Comparison of ENCODE assay signal across 8 cellular contexts in the genomic region with DNA sequence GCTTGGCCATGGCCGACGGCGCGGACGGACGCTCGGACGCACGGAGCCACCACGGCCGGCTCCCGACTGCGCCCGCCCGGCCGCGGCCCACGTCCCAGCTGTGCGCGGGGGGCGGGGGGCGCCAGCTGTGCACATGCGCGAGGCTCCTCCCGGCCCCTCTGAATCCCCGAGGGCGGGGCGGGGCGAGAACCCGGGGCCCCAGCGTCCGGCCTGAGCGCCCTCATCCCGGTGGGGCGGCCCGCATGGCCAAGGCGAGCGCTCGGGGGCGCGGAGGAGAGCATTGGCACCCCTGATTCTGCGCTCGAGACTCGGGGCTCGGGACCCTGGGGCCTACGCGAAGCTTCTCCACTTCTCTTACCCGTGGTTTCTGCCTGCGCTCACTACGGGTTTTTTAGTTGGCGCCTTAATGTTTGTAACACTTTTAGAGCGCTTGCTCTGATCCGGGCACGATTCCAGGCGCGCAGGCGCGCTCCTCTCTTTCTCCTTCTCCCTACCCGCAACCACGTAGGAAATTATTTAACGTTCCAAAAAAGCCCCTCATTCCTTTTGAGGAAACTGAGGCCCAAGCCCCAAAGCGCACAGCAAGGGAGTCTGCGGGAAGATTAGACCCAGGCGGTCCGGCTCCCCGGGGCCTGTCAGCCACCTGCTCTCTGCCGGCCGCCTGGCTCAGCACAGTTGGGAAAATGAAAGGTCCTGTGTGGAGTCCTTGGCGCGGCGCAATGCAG. TPM values are rescaled to one million over a fixed set of nuclear protein-coding genes. Genes with fewer than 3 reads are reported as not detected.
DNase-seq lines count a peak whose midpoint lies in the region; ATAC-seq and TF ChIP-seq lines count a peak whose summit lies in the region.

A gene with protein sequence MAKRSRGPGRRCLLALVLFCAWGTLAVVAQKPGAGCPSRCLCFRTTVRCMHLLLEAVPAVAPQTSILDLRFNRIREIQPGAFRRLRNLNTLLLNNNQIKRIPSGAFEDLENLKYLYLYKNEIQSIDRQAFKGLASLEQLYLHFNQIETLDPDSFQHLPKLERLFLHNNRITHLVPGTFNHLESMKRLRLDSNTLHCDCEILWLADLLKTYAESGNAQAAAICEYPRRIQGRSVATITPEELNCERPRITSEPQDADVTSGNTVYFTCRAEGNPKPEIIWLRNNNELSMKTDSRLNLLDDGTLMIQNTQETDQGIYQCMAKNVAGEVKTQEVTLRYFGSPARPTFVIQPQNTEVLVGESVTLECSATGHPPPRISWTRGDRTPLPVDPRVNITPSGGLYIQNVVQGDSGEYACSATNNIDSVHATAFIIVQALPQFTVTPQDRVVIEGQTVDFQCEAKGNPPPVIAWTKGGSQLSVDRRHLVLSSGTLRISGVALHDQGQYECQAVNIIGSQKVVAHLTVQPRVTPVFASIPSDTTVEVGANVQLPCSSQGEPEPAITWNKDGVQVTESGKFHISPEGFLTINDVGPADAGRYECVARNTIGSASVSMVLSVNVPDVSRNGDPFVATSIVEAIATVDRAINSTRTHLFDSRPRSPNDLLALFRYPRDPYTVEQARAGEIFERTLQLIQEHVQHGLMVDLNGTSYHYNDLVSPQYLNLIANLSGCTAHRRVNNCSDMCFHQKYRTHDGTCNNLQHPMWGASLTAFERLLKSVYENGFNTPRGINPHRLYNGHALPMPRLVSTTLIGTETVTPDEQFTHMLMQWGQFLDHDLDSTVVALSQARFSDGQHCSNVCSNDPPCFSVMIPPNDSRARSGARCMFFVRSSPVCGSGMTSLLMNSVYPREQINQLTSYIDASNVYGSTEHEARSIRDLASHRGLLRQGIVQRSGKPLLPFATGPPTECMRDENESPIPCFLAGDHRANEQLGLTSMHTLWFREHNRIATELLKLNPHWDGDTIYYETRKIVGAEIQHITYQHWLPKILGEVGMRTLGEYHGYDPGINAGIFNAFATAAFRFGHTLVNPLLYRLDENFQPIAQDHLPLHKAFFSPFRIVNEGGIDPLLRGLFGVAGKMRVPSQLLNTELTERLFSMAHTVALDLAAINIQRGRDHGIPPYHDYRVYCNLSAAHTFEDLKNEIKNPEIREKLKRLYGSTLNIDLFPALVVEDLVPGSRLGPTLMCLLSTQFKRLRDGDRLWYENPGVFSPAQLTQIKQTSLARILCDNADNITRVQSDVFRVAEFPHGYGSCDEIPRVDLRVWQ (N-terminal part only) (minus strand): TSS at position 70 of the 725 bp plus-strand sequence. CDS start 60 bp downstream, at position 10.

- WGBS in stomach, 5 donors = 3 to 6% (median 4%) methylated on average over 28 to 71 of the region's 71 CpGs

- no peak for ATAC-seq in HG03378 (IDR thresholded peaks at IDR 0.05; ENCODE audit: unreplicated experiment)
- no peak for ATAC-seq in HG03571 (IDR thresholded peaks at IDR 0.05; ENCODE audit: unreplicated experiment)
- ATAC-seq in GM21786 (IDR thresholded peaks at IDR 0.05; ENCODE audit: unreplicated experiment) = no peak

- no peaks in the 10 kb centered on the region for H3K9me3 ChIP-seq in stomach

- H3K27me3 ChIP-seq in BJ (ENCODE audit: control insufficient read depth, insufficient read depth, low read length) = no peaks in the 10 kb centered on the region
- peaks cover 0 to 56% (median 22%) of the 10 kb centered on the region in 3 donors for H3K27me3 ChIP-seq in stomach

- POLR2A ChIA-PET in BJ (lab: Charles Lee) = no interaction called here

- intact Hi-C loops in stomach (cut with DNase I; ENCODE audit: low total_unique reads) = no loop called here

- CTCF ChIA-PET in BJ (lab: Yijun Ruan, JAX) = interaction anchor here (0.8 to 1.0 kb wide), 2 partner anchors 66 to 92 kb away, joined by 3 read pairs; no protein-coding TSS in a partner anchor

- no peak for DNase-seq in BJ (ENCODE audit: low read depth)
- peak; percentile 51 for DNase-seq in NCI-H1105 treated with DMSO at 0.1 percent for 48 hours (lab: John Stamatoyannopoulos, UW)
- peak; percentile 75 to 80 for DNase-seq in cardiac fibroblast (ENCODE audit: low read depth in 2 of 2)
- DNase-seq in kidney tubule cell (ENCODE audit: low spot score) = peak; percentile 73
- DNase-seq in stomach = no peak

- H3K4me3 ChIP-seq in BJ (ENCODE audit: low read depth, low read length) = peak within 1 kb of the TSS; percentile 78
- peak within 1 kb of the TSS; percentile 69 to 77 for H3K4me3 ChIP-seq in cardiac fibroblast (replicated peaks in 1 of 2; ENCODE audit: low read depth in 2 of 2, low read length in 2 of 2)
- peak within 1 kb of the TSS; percentile 59 to 67 (median 63) for H3K4me3 ChIP-seq in stomach

- H3K36me3 ChIP-seq in BJ (ENCODE audit: control insufficient read depth, insufficient read depth, low read length) = peaks cover 4% of the 10 kb centered on the region
- H3K36me3 ChIP-seq in stomach = no peaks in the 10 kb centered on the region

- TF ChIP-seq EP300 in stomach (IDR thresholded peaks at IDR 0.05) = no peak

- peak within 1 kb of the TSS; percentile 80 to 98 (median 94) for H3K27ac ChIP-seq in stomach

- TF ChIP-seq CTCF in BJ (IDR thresholded peaks at IDR 0.05; ENCODE audit: insufficient read depth, low read depth, low read length) (no peak), cardiac fibroblast (IDR thresholded peaks at IDR 0.05; ENCODE audit: low read depth, low read length) (no peak), stomach (IDR thresholded peaks at IDR 0.05) (no peak)

- H3K4me1 ChIP-seq in stomach = peaks cover 0 to 47% (median 22%) of the 10 kb centered on the region in 4 donors

- no peak for TF ChIP-seq POLR2A in stomach (IDR thresholded peaks at IDR 0.05)

RNA-seq across cellular contexts. Expression of the gene that starts here (rescaled TPM):
- polyA plus RNA-seq in BJ (2011; rRNA removed) (144 and 212 TPM in 2 replicates), stomach (1 to 10 TPM; 3.3 to 8.0 (median 5.0) TPM)
- 120 and 165 TPM in 2 replicates for polyA minus RNA-seq in BJ (2011; rRNA and poly(A)+ RNA removed)
- 10 to 100 TPM; 24.9 to 71.6 (median 42.0) TPM for total RNA-seq in stomach

Comparison
In these comparisons a context has a peak if more than half of its experiments do, and no peak if none do; other contexts are left out.
1. RNA of the gene that starts here (polyA plus RNA-seq): 144 to 212 TPM in BJ; 3.3 to 8.0 TPM in stomach; every median in the first group is over 10 times any median in the second.
2. DNase-seq: peak in NCI-H1105 treated with DMSO at 0.1 percent for 48 hours (single experiment), cardiac fibroblast (2 of 2) and kidney tubule cell (single experiment); none in BJ (single experiment) and stomach (single experiment).
3. Peak in every context shown above with its lines, with median percentiles within 50 percentile points of each other: H3K4me3 ChIP-seq.